8 cellular contexts compared by ENCODE assay signal in the genomic region with DNA sequence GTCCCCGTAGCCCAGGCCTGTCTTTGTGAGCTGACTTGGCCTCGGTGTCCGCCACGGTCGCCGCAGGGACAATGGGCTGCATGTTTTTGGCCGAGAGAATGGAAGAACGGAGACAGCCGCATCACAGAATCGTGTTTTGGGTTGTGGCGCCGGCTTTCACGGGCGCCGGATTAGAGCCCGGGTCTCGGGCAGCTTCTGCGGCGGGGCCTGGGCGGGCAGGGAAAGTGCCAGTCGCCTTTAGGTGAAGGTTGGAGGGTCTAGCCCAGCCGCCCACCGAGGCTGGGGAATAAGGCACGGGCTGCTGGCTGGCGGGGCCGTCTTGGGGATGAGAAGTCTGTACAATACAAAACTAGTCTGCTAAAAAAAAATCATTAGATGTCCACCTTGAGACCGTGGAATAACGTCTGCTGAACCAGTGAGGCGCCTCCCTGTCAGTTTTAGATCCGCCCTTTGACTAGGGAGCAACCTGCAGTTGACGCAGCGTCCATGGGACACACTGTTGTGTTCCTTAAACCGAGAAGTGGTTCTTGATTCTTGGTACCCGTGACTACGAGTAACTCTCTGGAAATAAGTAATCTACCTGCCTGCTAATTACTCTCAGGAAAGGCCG. TPM values are rescaled to one million over a fixed set of nuclear protein-coding genes. Genes with fewer than 3 reads are reported as not detected.
DNase-seq lines count a peak whose midpoint lies in the region; ATAC-seq and TF ChIP-seq lines count a peak whose summit lies in the region.

No MANE protein-coding gene starts in this region.

- peaks cover 6% of the 10 kb centered on the region for H3K9me3 Mint-ChIP-seq in activated naive CD8-positive, alpha-beta T cell treated with anti-CD3 and anti-CD28 coated beads, Interleukin-2, amount 50 U/mL, for 24 hours

- H3K4me1 Mint-ChIP-seq in activated naive CD8-positive, alpha-beta T cell treated with anti-CD3 and anti-CD28 coated beads, Interleukin-2, amount 50 U/mL, for 24 hours, result peaks cover 62% of the 10 kb centered on the region

- DNase-seq in Caki2 (ENCODE audit: low read depth), result peak; percentile 53
- DNase-seq in SHP77 treated with DMSO at 0.1 percent for 48 hours (lab: John Stamatoyannopoulos, UW), result peak; percentile 29
- peak; percentile 31 for DNase-seq in activated naive CD8-positive, alpha-beta T cell treated with anti-CD3 and anti-CD28 coated beads, Interleukin-2, amount 50 U/mL, for 24 hours
- DNase-seq in right atrium auricular region (ENCODE audit: low spot score), result peak; percentile 66
- DNase-seq in pulmonary artery endothelial cell (ENCODE audit: low read depth, low spot score), result peak; percentile 11
- no peak for DNase-seq in GM19240 (ENCODE audit: insufficient read length, low spot score)

- H3K4me1 ChIP-seq in HUES64 (ENCODE audit: insufficient read depth, low read length), result peaks cover 23% of the 10 kb centered on the region
- H3K4me1 ChIP-seq in right atrium auricular region, result peaks cover 0 to 38% of the 10 kb centered on the region in 2 donors

- WGBS in HUES64, result under 1% methylated on average over 36 of the region's 36 CpGs

- in situ Hi-C loops in Caki2 (cut with HindIII; ENCODE audit: low pct_unique_long_range_greater_than_20kb, low sequenced_read_pairs), result no loop called here

- H3K9ac ChIP-seq in HUES64 (ENCODE audit: low read depth, low read length), result peak overlapping the region; percentile 89

- peak overlapping the region; percentile 98 for H3K4me3 Mint-ChIP-seq in activated naive CD8-positive, alpha-beta T cell treated with anti-CD3 and anti-CD28 coated beads, Interleukin-2, amount 50 U/mL, for 24 hours

- peaks cover 2% of the 10 kb centered on the region for H3K27me3 Mint-ChIP-seq in activated naive CD8-positive, alpha-beta T cell treated with anti-CD3 and anti-CD28 coated beads, Interleukin-2, amount 50 U/mL, for 24 hours

- H3K27ac ChIP-seq in HUES64 (ENCODE audit: low read depth, low read length) (peak overlapping the region; percentile 90), right atrium auricular region (peak overlapping the region; percentile 90 to 99)

- H3K9me3 ChIP-seq in HUES64 (ENCODE audit: insufficient read depth, low read depth, low read length) (no peaks in the 10 kb centered on the region), right atrium auricular region (no peaks in the 10 kb centered on the region)

- peak; percentile 37 for ATAC-seq in GM21447 (IDR thresholded peaks at IDR 0.05; ENCODE audit: unreplicated experiment)
- peak; percentile 5 for ATAC-seq in activated naive CD8-positive, alpha-beta T cell treated with anti-CD3 and anti-CD28 coated beads, Interleukin-2, amount 50 U/mL, for 24 hours

- peak overlapping the region; percentile 99 for H3K27ac Mint-ChIP-seq in activated naive CD8-positive, alpha-beta T cell treated with anti-CD3 and anti-CD28 coated beads, Interleukin-2, amount 50 U/mL, for 24 hours

- H3K27me3 ChIP-seq in HUES64 (ENCODE audit: insufficient read depth, low read length) (no peaks in the 10 kb centered on the region), right atrium auricular region (no peaks in the 10 kb centered on the region)

- no peak for TF ChIP-seq CTCF in right atrium auricular region (IDR thresholded peaks at IDR 0.05)

- H3K36me3 ChIP-seq in HUES64 (ENCODE audit: insufficient read depth, low read length) (peaks cover 45% of the 10 kb centered on the region), right atrium auricular region (peaks cover 13% of the 10 kb centered on the region)

- peaks cover 54% of the 10 kb centered on the region for H3K36me3 Mint-ChIP-seq in activated naive CD8-positive, alpha-beta T cell treated with anti-CD3 and anti-CD28 coated beads, Interleukin-2, amount 50 U/mL, for 24 hours (ENCODE audit: low read depth)

- H3K4me3 ChIP-seq in HUES64 (ENCODE audit: low read length), result peak overlapping the region; percentile 84
- peak overlapping the region; percentile 87 to 91 for H3K4me3 ChIP-seq in right atrium auricular region

RNA-seq across cellular contexts. Expression of a gene that starts 0.6 kb away (rescaled TPM):
- total RNA-seq in Caki2 (2014; rRNA removed; shearing (Covaris generic); ENCODE audit: low replicate concordance), result 7.1 and 12.7 TPM in 2 replicates
- polyA plus RNA-seq in HUES64 (2013, experiment 1 of 2), result 8.4 TPM
- 8.7 TPM for polyA plus RNA-seq in HUES64 (2013, experiment 2 of 2)
- total RNA-seq in right atrium auricular region (10 to 100 TPM; 60.2 to 100.0 TPM), pulmonary artery endothelial cell (28.8 and 53.6 TPM in 2 replicates)

RNA-seq across cellular contexts. Expression of a gene that starts 0.7 kb away (rescaled TPM):
- 12.6 and 15.2 TPM in 2 replicates for total RNA-seq in Caki2 (2014; rRNA removed; shearing (Covaris generic); ENCODE audit: low replicate concordance)
- 17.7 TPM for polyA plus RNA-seq in HUES64 (2013, experiment 1 of 2)
- 17.1 TPM for polyA plus RNA-seq in HUES64 (2013, experiment 2 of 2)
- total RNA-seq in right atrium auricular region, result 10 to 100 TPM; 23.3 to 28.9 TPM
- 12.8 and 17.7 TPM in 2 replicates for total RNA-seq in pulmonary artery endothelial cell

RNA-seq across cellular contexts. Expression of a gene that starts 44.3 kb away (rescaled TPM):
- total RNA-seq in Caki2 (2014; rRNA removed; shearing (Covaris generic); ENCODE audit: low replicate concordance), result 5.2 and 7.6 TPM in 2 replicates
- 11.1 TPM for polyA plus RNA-seq in HUES64 (2013, experiment 1 of 2)
- polyA plus RNA-seq in HUES64 (2013, experiment 2 of 2), result 13.4 TPM
- total RNA-seq in right atrium auricular region (10 to 100 TPM; 25.9 to 33.1 TPM), pulmonary artery endothelial cell (26.7 and 35.1 TPM in 2 replicates)
